ENCODE assay signal across 9 cellular contexts in genomic region chr2:74525717-74526648, GRCh38. TPM values are rescaled to one million over a fixed set of nuclear protein-coding genes. Genes with fewer than 3 reads are reported as not detected.
DNase-seq lines count a peak whose midpoint lies in the region; ATAC-seq and TF ChIP-seq lines count a peak whose summit lies in the region.
"Had no signal": no experiment of that assay in that cellular context is flagged by ENCODE, and none has a peak within 500 bp of the region (broad histone marks: within the 10 kb centered on the region; RNA-seq: fewer than 3 reads in every experiment).

Gene DQX1, minus strand, starts transcription at chr2:74526231. Its CDS starts 502 bp downstream, at chr2:74525729.

- no peaks in the 10 kb centered on the region for H3K27me3 Mint-ChIP-seq in activated naive CD8-positive, alpha-beta T cell
- H3K27me3 Mint-ChIP-seq in Calu3 (ENCODE audit: unreplicated experiment): peaks cover 18% of the 10 kb centered on the region

- H3K36me3 Mint-ChIP-seq in activated naive CD8-positive, alpha-beta T cell: peaks cover 16% of the 10 kb centered on the region
- peaks cover 47% of the 10 kb centered on the region for H3K36me3 Mint-ChIP-seq in Calu3 (ENCODE audit: insufficient read depth, unreplicated experiment)

- no peak within 1 kb of the TSS for H2AFZ ChIP-seq in SK-N-SH (ENCODE audit: low read depth)
- no peak within 1 kb of the TSS for H2AFZ ChIP-seq in Karpas-422 (ENCODE audit: low read length)
- H2AFZ ChIP-seq in osteoblast (ENCODE audit: low read length): no peak within 1 kb of the TSS

- ATAC-seq in SK-N-SH treated with all-trans-retinoic acid at 6 μM for 48 hours: no peak

- POLR2A ChIA-PET in SK-N-SH (lab: Yijun Ruan, JAX): interaction anchor here (0.7 to 1.3 kb wide), 4 partner anchors 8 to 17 kb away, joined by 3 to 5 read pairs (median 3); partner anchors contain the start of gene TLX2

- peaks cover 35% of the 10 kb centered on the region for H3K79me2 ChIP-seq in SK-N-SH (ENCODE audit: insufficient read depth)
- H3K79me2 ChIP-seq in Karpas-422 (ENCODE audit: low read length): peaks cover 31% of the 10 kb centered on the region
- H3K79me2 ChIP-seq in osteoblast (ENCODE audit: insufficient read depth, low read length): peaks cover 37% of the 10 kb centered on the region

- H3K9me3 ChIP-seq in SK-N-SH (no peaks in the 10 kb centered on the region), Karpas-422 (ENCODE audit: low read length) (no peaks in the 10 kb centered on the region), osteoblast (ENCODE audit: low read depth, low read length) (no peaks in the 10 kb centered on the region)
- H3K9me3 ChIP-seq: SJSA1 had no signal

- H3K4me3 Mint-ChIP-seq in activated naive CD8-positive, alpha-beta T cell: peak within 1 kb of the TSS; percentile 98
- no peak within 1 kb of the TSS for H3K4me3 Mint-ChIP-seq in Calu3 (ENCODE audit: low read depth, unreplicated experiment)

- BruUV-seq in Calu3 (replicated peaks; lab: Mats Ljungman, UMichigan): no TSS peak

- TF ChIP-seq EP300 in SK-N-SH (IDR thresholded peaks at IDR 0.05; ENCODE audit: borderline replicate concordance in 1 of 2, low read depth in 1 of 2, low read length in 1 of 2): no peak

- intact Hi-C loops in Calu3 (cut with micrococcal nuclease; ENCODE audit: unreplicated experiment): no loop called here

- H3K27me3 ChIP-seq in SK-N-SH (ENCODE audit: insufficient read depth): no peaks in the 10 kb centered on the region
- no peaks in the 10 kb centered on the region for H3K27me3 ChIP-seq in Karpas-422 (ENCODE audit: low read length)
- no peaks in the 10 kb centered on the region for H3K27me3 ChIP-seq in osteoblast (ENCODE audit: insufficient read depth, low read length)

- CTCF ChIA-PET in SK-N-SH (lab: Yijun Ruan, JAX) (interaction anchor here (1.0 to 1.8 kb wide), 4 partner anchors 11 to 43 kb away, joined by 3 to 7 read pairs (median 5); partner anchors contain the start of genes CCDC142, PCGF1, TLX2 and TTC31), Calu3 (lab: Charles Lee) (interaction anchor here (0.5 kb wide), 1 partner anchor 21 kb away, joined by 3 read pairs; no protein-coding TSS in a partner anchor)

- 93% methylated on average over 9 of the region's 11 CpGs for WGBS in SK-N-SH (ENCODE audit: low lambda C conversion rate)

- peak; percentile 52 for DNase-seq in SK-N-SH
- DNase-seq in Karpas-422: peak; percentile 92
- peak; percentile 63 for DNase-seq in osteoblast (ENCODE audit: insufficient read length, low spot score, missing footprints)
- no peak for DNase-seq in mesenteric fat pad (ENCODE audit: low spot score)
- DNase-seq in Calu3: no peak
- no peak for DNase-seq in NCI-H1436 treated with DMSO at 0.1 percent for 48 hours (lab: John Stamatoyannopoulos, UW)

- H3K9me2 ChIP-seq in SK-N-SH (no peaks in the 10 kb centered on the region), Karpas-422 (replicated peaks; ENCODE audit: insufficient read depth, low read length) (no peaks in the 10 kb centered on the region)

- no peaks in the 10 kb centered on the region for H4K20me1 ChIP-seq in SK-N-SH (ENCODE audit: insufficient read depth)
- peaks cover 13% of the 10 kb centered on the region; the same call in 1 of the 2 replicates for H4K20me1 ChIP-seq in Karpas-422 (ENCODE audit: insufficient read depth, low read depth, low read length)
- peaks cover 16% of the 10 kb centered on the region for H4K20me1 ChIP-seq in osteoblast (ENCODE audit: insufficient read depth, low read length)

- H3K36me3 ChIP-seq in SK-N-SH (replicated peaks in 1 of 2; ENCODE audit: control insufficient read depth in 1 of 2, insufficient read depth in 2 of 2, low read length in 1 of 2) (peaks cover 22 to 26% of the 10 kb centered on the region in 2 experiments), Karpas-422 (ENCODE audit: insufficient read depth, low read length) (peaks cover 31% of the 10 kb centered on the region), osteoblast (ENCODE audit: insufficient read depth, low read length) (peaks cover 27% of the 10 kb centered on the region)

- H3F3A ChIP-seq in SK-N-SH (replicated peaks; ENCODE audit: insufficient read depth): peaks cover 3% of the 10 kb centered on the region

- H3K9me3 Mint-ChIP-seq in activated naive CD8-positive, alpha-beta T cell (ENCODE audit: low read depth): no peaks in the 10 kb centered on the region
- H3K9me3 Mint-ChIP-seq in Calu3 (ENCODE audit: low read depth, unreplicated experiment): no peaks in the 10 kb centered on the region

- H3K4me3 ChIP-seq in SK-N-SH (ENCODE audit: low read depth in 2 of 2, low read length in 1 of 2) (no peak within 1 kb of the TSS), Karpas-422 (ENCODE audit: low read length) (no peak within 1 kb of the TSS), osteoblast (ENCODE audit: insufficient read depth, low read length) (no peak within 1 kb of the TSS)
- H3K4me3 ChIP-seq: SJSA1 had no signal

- H3K4me1 ChIP-seq in SK-N-SH (ENCODE audit: control insufficient read depth in 1 of 2, insufficient read depth in 2 of 2, low read depth in 1 of 2, low read length in 1 of 2): peaks cover 8 to 15% of the 10 kb centered on the region in 2 experiments
- H3K4me1 ChIP-seq in Karpas-422 (ENCODE audit: low read length): peaks cover 30% of the 10 kb centered on the region
- H3K4me1 ChIP-seq in osteoblast (ENCODE audit: insufficient read depth, low read length): peaks cover 19% of the 10 kb centered on the region

- no peak for TF ChIP-seq RAD21 in SK-N-SH (IDR thresholded peaks at IDR 0.05; ENCODE audit: low read length)

- H3K9ac ChIP-seq in SK-N-SH (no peak within 1 kb of the TSS), Karpas-422 (ENCODE audit: low read length) (no peak within 1 kb of the TSS)

- H3K4me2 ChIP-seq in SK-N-SH (no peak within 1 kb of the TSS), Karpas-422 (ENCODE audit: low read depth, low read length, poor library complexity, severe bottlenecking) (peak within 1 kb of the TSS; percentile 7), osteoblast (ENCODE audit: insufficient read depth, low read length) (no peak within 1 kb of the TSS)

- H3K27ac Mint-ChIP-seq in activated naive CD8-positive, alpha-beta T cell: peak within 1 kb of the TSS; percentile 34
- H3K27ac Mint-ChIP-seq in Calu3 (ENCODE audit: unreplicated experiment): no peak within 1 kb of the TSS

- H3K27ac ChIP-seq in SK-N-SH (ENCODE audit: low read depth in 2 of 2, low read length in 1 of 2) (no peak within 1 kb of the TSS; a peak in 1 of 4 replicates), Karpas-422 (ENCODE audit: low read length) (no peak within 1 kb of the TSS), osteoblast (ENCODE audit: low read depth, low read length) (no peak within 1 kb of the TSS)
- H3K27ac ChIP-seq: SJSA1 had no signal

- TF ChIP-seq CTCF in SK-N-SH (IDR thresholded peaks at IDR 0.05): no peak
- no peak for TF ChIP-seq CTCF in osteoblast (IDR thresholded peaks at IDR 0.05; ENCODE audit: extremely low read depth, low read depth, low read length)
- no peak for TF ChIP-seq CTCF in Calu3 (IDR thresholded peaks at IDR 0.05; ENCODE audit: unreplicated experiment)

- peaks cover 22% of the 10 kb centered on the region for H3K4me1 Mint-ChIP-seq in activated naive CD8-positive, alpha-beta T cell (ENCODE audit: low read depth)
- H3K4me1 Mint-ChIP-seq in Calu3 (ENCODE audit: low read depth, unreplicated experiment): peaks cover 17% of the 10 kb centered on the region

TF ChIP-seq in SK-N-SH, 30 proteins besides CTCF, POLR2A, EP300 and RAD21:
- TF ChIP-seq NRF1 (IDR thresholded peaks at IDR 0.05; ENCODE audit: low read depth, low read length): peak; percentile 44; the same call in 1 of the 2 replicates
- TF ChIP-seq RFX5 (IDR thresholded peaks at IDR 0.05; ENCODE audit: low read length): no peak
- no peak for TF ChIP-seq MXI1 (IDR thresholded peaks at IDR 0.05; ENCODE audit: low read depth, low read length)
- no peak for TF ChIP-seq ELF1 (IDR thresholded peaks at IDR 0.05)
- TF ChIP-seq TEAD4 (IDR thresholded peaks at IDR 0.05; ENCODE audit: borderline replicate concordance, insufficient read depth): no peak

TF ChIP-seq in SK-N-SH treated with all-trans-retinoic acid at 6 μM for 48 hours, 23 proteins besides CTCF, POLR2A, EP300 and RAD21 (continues in another document):
- TF ChIP-seq GLIS3 (CRISPR knock-in tag; IDR thresholded peaks at IDR 0.05): no peak
- no peak for TF ChIP-seq CSDC2 (CRISPR knock-in tag; IDR thresholded peaks at IDR 0.05)
- no peak for TF ChIP-seq ZNF8 (CRISPR knock-in tag; IDR thresholded peaks at IDR 0.05)
- TF ChIP-seq TSHZ2 (CRISPR knock-in tag; IDR thresholded peaks at IDR 0.05): no peak
- TF ChIP-seq PPARA (CRISPR knock-in tag; IDR thresholded peaks at IDR 0.05; ENCODE audit: borderline replicate concordance): no peak
- no peak for TF ChIP-seq OSR1 (CRISPR knock-in tag; IDR thresholded peaks at IDR 0.05)
- TF ChIP-seq ZFP3 (CRISPR knock-in tag; IDR thresholded peaks at IDR 0.05): no peak
- TF ChIP-seq ARNTL (CRISPR knock-in tag; IDR thresholded peaks at IDR 0.05; ENCODE audit: borderline replicate concordance, low read depth): no peak
- no peak for TF ChIP-seq ESRRG (CRISPR knock-in tag; IDR thresholded peaks at IDR 0.05)
- TF ChIP-seq RARB (CRISPR knock-in tag; IDR thresholded peaks at IDR 0.05): no peak

RNA-seq across cellular contexts. Expression of gene DQX1, which starts in this region (rescaled TPM):
- 1.6 and 1.8 TPM in 2 replicates for polyA plus RNA-seq in SK-N-SH (2012; rRNA removed)
- 0.26 and 0.31 TPM in 2 replicates for polyA plus RNA-seq in SK-N-SH (2012; cell fraction: cytosol; rRNA removed)
- polyA plus RNA-seq in SK-N-SH (2012; cell fraction: nucleus; rRNA removed): 13.2 and 13.8 TPM in 2 replicates
- 1.4 and 22.6 TPM in 2 replicates for total RNA-seq in Karpas-422 (2014; rRNA removed; shearing (Covaris generic); ENCODE audit: low replicate concordance)
- total RNA-seq in osteoblast (not detected in 2 replicates), mesenteric fat pad (not detected), Calu3 (2022) (0.14 TPM in 1 of 2 replicates, not detected in the other)
- total RNA-seq: SJSA1 had no signal

Comparison
In these comparisons a context has a peak if more than half of its experiments do, and no peak if none do; other contexts are left out.
1. Peak in DNase-seq in osteoblast; RNA of the gene not detected or under 1 TPM.
2. DNase-seq: peak in SK-N-SH (single experiment) and Karpas-422 (single experiment); none in mesenteric fat pad (single experiment), Calu3 (single experiment) and NCI-H1436 treated with DMSO at 0.1 percent for 48 hours (single experiment).